In genomic region chr9:36401179-36401740, GRCh38 we compare ENCODE assay signal across 8 cellular contexts. TPM values are rescaled to one million over a fixed set of nuclear protein-coding genes. Genes with fewer than 3 reads are reported as not detected.
DNase-seq lines count a peak whose midpoint lies in the region; ATAC-seq lines count a peak whose summit lies in the region.

No MANE protein-coding gene starts in this region.

- H3K27ac ChIP-seq in neuronal stem cell (replicated peaks; ENCODE audit: low read length) = peak overlapping the region; percentile 97

- H3K23ac ChIP-seq in neuronal stem cell (ENCODE audit: low read depth, low read length, poor library complexity) = peak overlapping the region; percentile 90

- H3K36me3 ChIP-seq in neuronal stem cell (replicated peaks in 1 of 2; ENCODE audit: control insufficient read depth in 2 of 2, insufficient read depth in 2 of 2, low read length in 2 of 2) = peaks cover 2 to 12% of the 10 kb centered on the region in 2 donors

- H3K27me3 Mint-ChIP-seq in activated T-helper 17 cell treated with anti-CD3 and anti-CD28 coated beads, Interleukin-2, amount 50 U/mL, for 72 hours = no peaks in the 10 kb centered on the region

- H3K4me1 Mint-ChIP-seq in activated T-helper 17 cell treated with anti-CD3 and anti-CD28 coated beads, Interleukin-2, amount 50 U/mL, for 72 hours = peaks cover 22% of the 10 kb centered on the region

- no peak overlapping the region for H3K4ac ChIP-seq in neuronal stem cell (ENCODE audit: low read length)

- peak overlapping the region; percentile 96 for H3K18ac ChIP-seq in neuronal stem cell (ENCODE audit: low read length)

- no peak overlapping the region for H2BK15ac ChIP-seq in neuronal stem cell (ENCODE audit: low read length)

- H3K4me1 ChIP-seq in neuronal stem cell (ENCODE audit: control insufficient read depth in 2 of 2, insufficient read depth in 1 of 2, low read depth in 1 of 2, low read length in 2 of 2) = peaks cover 3 to 11% of the 10 kb centered on the region in 2 donors

- H3K9me3 Mint-ChIP-seq in activated T-helper 17 cell treated with anti-CD3 and anti-CD28 coated beads, Interleukin-2, amount 50 U/mL, for 72 hours = no peaks in the 10 kb centered on the region

- peak in 8 of 14 donors; percentile 72 to 97 (median 90) for DNase-seq in C1 segment of cervical spinal cord (lab: John Stamatoyannopoulos, UW)
- peak; percentile 83 for DNase-seq in NCI-H2227 treated with DMSO at 0.1 percent for 48 hours (lab: John Stamatoyannopoulos, UW)
- peak; percentile 59 for DNase-seq in foreskin melanocyte
- DNase-seq in neuronal stem cell (ENCODE audit: low spot score) = no peak
- no peak for DNase-seq in NCI-H748 treated with DMSO at 0.1 percent for 48 hours (lab: John Stamatoyannopoulos, UW)

- H3K27me3 ChIP-seq in neuronal stem cell (ENCODE audit: control insufficient read depth in 3 of 3, insufficient read depth in 3 of 3, low read depth in 1 of 3, low read length in 3 of 3) = no peaks in the 10 kb centered on the region

- no CpG with 5 or more reads among the region's 32 CpGs for WGBS in neuronal stem cell (ENCODE audit: extremely low coverage in 2 of 2, insufficient read length in 2 of 2, insufficient replicate concordance in 1 of 2), 2 donors

- H3K4me2 ChIP-seq in neuronal stem cell (ENCODE audit: insufficient read depth, low read length, poor library complexity, severe bottlenecking) = peak overlapping the region; percentile 48

- H3K27ac Mint-ChIP-seq in activated T-helper 17 cell treated with anti-CD3 and anti-CD28 coated beads, Interleukin-2, amount 50 U/mL, for 72 hours = peak overlapping the region; percentile 89

- peaks cover 0 to 10% of the 10 kb centered on the region in 2 donors for H3K9me3 ChIP-seq in neuronal stem cell (replicated peaks in 1 of 2; ENCODE audit: control insufficient read depth in 2 of 2, insufficient read depth in 1 of 2, low read depth in 1 of 2, low read length in 2 of 2)

- peak overlapping the region; percentile 91 for H3K4me3 Mint-ChIP-seq in activated T-helper 17 cell treated with anti-CD3 and anti-CD28 coated beads, Interleukin-2, amount 50 U/mL, for 72 hours

- H3K79me1 ChIP-seq in neuronal stem cell (ENCODE audit: low read depth, low read length) = no peaks in the 10 kb centered on the region

- H2BK12ac ChIP-seq in neuronal stem cell (ENCODE audit: low read length) = no peak overlapping the region

- H3K4me3 ChIP-seq in neuronal stem cell (ENCODE audit: low read length in 2 of 2) = peak overlapping the region; percentile 84 to 98

- H2AK5ac ChIP-seq in neuronal stem cell (ENCODE audit: low read depth, low read length) = no peak overlapping the region

- H2AFZ ChIP-seq in neuronal stem cell (ENCODE audit: low read length) = peak overlapping the region; percentile 93

- peak; percentile 29 for ATAC-seq in GM18519 (IDR thresholded peaks at IDR 0.05; ENCODE audit: low FRiP score, unreplicated experiment)
- ATAC-seq in HG02943 (IDR thresholded peaks at IDR 0.05; ENCODE audit: low read depth, unreplicated experiment) = peak; percentile 59
- peak; percentile 81 for ATAC-seq in activated T-helper 17 cell treated with anti-CD3 and anti-CD28 coated beads, Interleukin-2, amount 50 U/mL, for 72 hours (replicated peaks)

- no peak overlapping the region for H3K14ac ChIP-seq in neuronal stem cell (ENCODE audit: low read length)

- no peak overlapping the region for H4K91ac ChIP-seq in neuronal stem cell (ENCODE audit: low read depth, low read length, poor library complexity)

- peaks cover 19% of the 10 kb centered on the region for H3K36me3 Mint-ChIP-seq in activated T-helper 17 cell treated with anti-CD3 and anti-CD28 coated beads, Interleukin-2, amount 50 U/mL, for 72 hours (ENCODE audit: low read depth)

- H2BK120ac ChIP-seq in neuronal stem cell (ENCODE audit: low read depth, low read length) = no peak overlapping the region

- peak overlapping the region; percentile 73 for H2BK5ac ChIP-seq in neuronal stem cell (ENCODE audit: low read length)

- H4K8ac ChIP-seq in neuronal stem cell (ENCODE audit: low read depth, low read length) = no peak overlapping the region

- peak overlapping the region; percentile 95 for H3K9ac ChIP-seq in neuronal stem cell (ENCODE audit: low read depth, low read length, poor library complexity)

RNA-seq across cellular contexts. Expression of gene RNF38, which starts 1.2 kb away (rescaled TPM):
- 10 to 100 TPM; 39.1 to 39.3 TPM for total RNA-seq in activated T-helper 17 cell treated with anti-CD3 and anti-CD28 coated beads, Interleukin-2, amount 50 U/mL, for 72 hours
- 32.1 TPM for polyA plus RNA-seq in neuronal stem cell (2013, experiment 1 of 2)
- 33.7 TPM for polyA plus RNA-seq in neuronal stem cell (2013, experiment 2 of 2)

Comparison
In these comparisons a context has a peak if more than half of its experiments do, and no peak if none do; other contexts are left out.
1. DNase-seq: peak in C1 segment of cervical spinal cord (8 of 14), NCI-H2227 treated with DMSO at 0.1 percent for 48 hours (single experiment) and foreskin melanocyte (single experiment); none in neuronal stem cell (single experiment) and NCI-H748 treated with DMSO at 0.1 percent for 48 hours (single experiment).
2. ATAC-seq: peak in every context shown above with its lines; median percentile 81 in activated T-helper 17 cell treated with anti-CD3 and anti-CD28 coated beads, Interleukin-2, amount 50 U/mL, for 72 hours; 59 in HG02943; 29 in GM18519.